20 cellular contexts compared by ENCODE assay signal in the genomic region with DNA sequence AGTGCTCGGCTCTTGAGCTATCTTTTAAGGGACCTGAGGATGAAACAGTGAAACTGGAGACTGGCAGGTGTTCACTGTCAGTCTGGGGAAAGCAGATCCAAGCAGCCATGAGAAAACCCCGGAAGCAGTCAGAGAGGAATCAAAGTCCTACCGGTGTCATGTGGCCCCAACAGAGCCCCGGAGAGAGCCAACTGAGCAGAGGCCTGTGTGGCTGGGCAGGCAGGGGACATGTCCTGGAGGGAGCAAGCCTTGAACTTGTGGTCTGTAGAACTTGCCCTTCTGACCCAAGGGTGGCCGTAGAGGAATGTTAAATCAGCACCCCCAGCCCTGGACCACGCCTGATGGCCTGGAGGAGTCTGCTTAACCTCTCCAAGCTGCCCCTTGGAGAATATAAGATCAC.
DNase-seq lines count a peak whose midpoint lies in the region; ATAC-seq, FAIRE-seq and TF ChIP-seq lines count a peak whose summit lies in the region.
"Had no signal": no experiment of that assay in that cellular context is flagged by ENCODE, and none has a peak within 500 bp of the region (broad histone marks: within the 10 kb centered on the region; RNA-seq: fewer than 3 reads in every experiment).

No MANE protein-coding gene starts in this region.

- peak; percentile 25 for DNase-seq in activated effector memory CD4-positive, alpha-beta T cell treated with anti-CD3 and anti-CD28 coated beads, Interleukin-2, amount 50 U/mL, for 16 hours
- no peak for DNase-seq in activated effector memory CD4-positive, alpha-beta T cell treated with Interleukin-2 at 50 U/mL for 16 hours
- peak; percentile 7 for DNase-seq in H7
- peak; percentile 35 for DNase-seq in islet precursor cell
- peak; percentile 42 for DNase-seq in sigmoid colon
- no peak for DNase-seq in pancreas
- DNase-seq: 8988T; Calu3; CD8-positive, alpha-beta T cell; DMS79 treated with DMSO at 0.1 percent for 48 hours; GF-D8; H9; IMR-90; KBM-7 had no signal

- no peak overlapping the region for H3K27ac ChIP-seq in sigmoid colon
- H3K27ac ChIP-seq in pancreas, result no peak overlapping the region
- H3K27ac ChIP-seq: BLaER1 treated with 17β-estradiol and CSF1 and Interleukin-3, amounts not matched to agents 10 nM and 100 nM; HL-60 had no signal

- no peaks in the 10 kb centered on the region for H3K4me1 ChIP-seq in sigmoid colon
- no peaks in the 10 kb centered on the region for H3K4me1 ChIP-seq in pancreas
- H3K4me1 ChIP-seq: BLaER1 treated with 17β-estradiol and CSF1 and Interleukin-3, amounts not matched to agents 10 nM and 100 nM had no signal

- TF ChIP-seq EP300 in sigmoid colon (IDR thresholded peaks at IDR 0.05), result no peak

- no peak for FAIRE-seq in pancreas (lab: Jason Lieb, UNC)
- FAIRE-seq: GM12878, GM19239 had no signal

- intact Hi-C loops in sigmoid colon (cut with DNase I) (no loop called here), pancreas (cut with DNase I) (loop anchor here in 1 of 3 donors (10.0 kb wide), 1 partner anchor 1447 kb away; no protein-coding TSS in a partner anchor)

- H3K27me3 ChIP-seq in H7 (ENCODE audit: control insufficient read depth, insufficient read depth, low read length) (no peaks in the 10 kb centered on the region), sigmoid colon (peaks cover 0 to 6% (median 0%) of the 10 kb centered on the region in 3 donors), pancreas (peaks cover 0 to 8% (median 0%) of the 10 kb centered on the region in 4 donors)
- H3K27me3 ChIP-seq: BLaER1 treated with 17β-estradiol and CSF1 and Interleukin-3, amounts not matched to agents 10 nM and 100 nM had no signal

- H3K36me3 ChIP-seq in H7 (replicated peaks; ENCODE audit: control insufficient read depth, insufficient read depth, low read length) (no peaks in the 10 kb centered on the region), sigmoid colon (no peaks in the 10 kb centered on the region), pancreas (no peaks in the 10 kb centered on the region)
- H3K36me3 ChIP-seq: BLaER1 treated with 17β-estradiol and CSF1 and Interleukin-3, amounts not matched to agents 10 nM and 100 nM had no signal

- H3K4me3 ChIP-seq in H7 (ENCODE audit: insufficient read depth, low read depth, low read length) (no peak overlapping the region), sigmoid colon (no peak overlapping the region), pancreas (no peak overlapping the region)
- H3K4me3 ChIP-seq: BLaER1 treated with 17β-estradiol and CSF1 and Interleukin-3, amounts not matched to agents 10 nM and 100 nM; GM12878; GM23338 had no signal

- H3K9me3 ChIP-seq in sigmoid colon (no peaks in the 10 kb centered on the region), pancreas (no peaks in the 10 kb centered on the region)
- H3K9me3 ChIP-seq: BLaER1 treated with 17β-estradiol and CSF1 and Interleukin-3, amounts not matched to agents 10 nM and 100 nM had no signal

- TF ChIP-seq CTCF in sigmoid colon (IDR thresholded peaks at IDR 0.05) (no peak), pancreas (IDR thresholded peaks at IDR 0.05) (no peak)

- TF ChIP-seq POLR2A in sigmoid colon (IDR thresholded peaks at IDR 0.05), result no peak

- ATAC-seq in HG03521 (IDR thresholded peaks at IDR 0.05; ENCODE audit: unreplicated experiment) (no peak), pancreas (no peak)
- ATAC-seq: CD8-positive, alpha-beta T cell; GM12878; GM23338 had no signal

- WGBS in sigmoid colon, 2 donors, result 73 to 87% methylated on average over 6 of the region's 6 CpGs
- 59 to 61% methylated on average over 6 of the region's 6 CpGs for WGBS in pancreas, 2 donors

Comparison
In these comparisons a context has a peak if more than half of its experiments do, and no peak if none do; other contexts are left out.
1. DNase-seq: peak in activated effector memory CD4-positive, alpha-beta T cell treated with anti-CD3 and anti-CD28 coated beads, Interleukin-2, amount 50 U/mL, for 16 hours (single experiment), H7 (single experiment), islet precursor cell (single experiment) and sigmoid colon (single experiment); none in activated effector memory CD4-positive, alpha-beta T cell treated with Interleukin-2 at 50 U/mL for 16 hours (single experiment) and pancreas (0 of 6).